In the genomic region with DNA sequence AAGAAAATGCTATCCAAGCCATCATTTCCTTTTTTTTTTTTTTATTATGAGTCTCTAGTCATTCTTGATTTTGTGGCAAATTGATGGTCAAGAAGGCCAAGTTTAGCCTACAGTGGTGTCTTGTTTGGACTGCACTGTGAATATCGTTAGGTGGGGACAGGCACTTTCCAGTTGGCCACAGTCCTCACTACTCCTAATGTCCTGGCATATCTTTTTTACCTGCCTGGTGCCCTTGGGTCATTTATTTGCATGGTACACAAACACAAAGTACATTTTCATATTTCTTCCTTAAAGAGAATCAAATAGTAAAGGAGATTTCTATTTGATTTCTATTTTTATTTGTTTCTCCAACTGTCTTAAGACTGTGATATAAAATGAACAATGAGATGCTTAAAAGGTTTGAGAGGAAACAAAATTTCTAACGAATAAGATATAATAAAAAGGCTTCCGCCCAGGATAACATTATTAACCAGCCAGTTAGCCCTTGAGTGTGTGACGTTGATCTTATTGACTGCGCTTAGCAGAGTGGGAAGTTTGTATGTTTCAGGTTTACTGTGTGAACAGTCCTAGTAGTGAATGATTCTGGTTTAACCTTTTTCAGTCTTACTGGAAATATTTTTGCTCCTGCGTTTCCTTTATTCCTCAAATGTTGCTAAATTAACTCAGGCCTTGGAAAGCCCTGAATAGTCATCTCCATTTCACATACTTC, we compare ENCODE assay signal across 28 cellular contexts.
"Had no signal": no experiment of that assay in that cellular context is flagged by ENCODE, and none has a peak within 500 bp of the region (broad histone marks: within the 10 kb centered on the region; RNA-seq: fewer than 3 reads in every experiment).

No MANE protein-coding gene starts in this region.

- H3K4me1 Mint-ChIP-seq: naive B cell; stimulated activated naive B cell treated with anti-CD40 and anti-IgM and Interleukin-4, amounts not matched to agents 10 μg/mL and 1 μg/mL and 100 μg/mL, for 72 hours had no signal

- H3K36me3 ChIP-seq: heart right ventricle, left ventricle myocardium inferior, spleen, suprapubic skin, thoracic aorta, tibial nerve, upper lobe of left lung, vagina had no signal

- DNase-seq: heart right ventricle; islet precursor cell; left ventricle myocardium inferior; mesendoderm; naive B cell; natural killer cell; nucleus accumbens; retina; right cardiac atrium; spleen; stimulated activated CD4-positive, alpha-beta T cell treated with anti-CD3 and anti-CD28 coated beads, Interleukin-1b, Interleukin-23, amount 100 ng/mL, for 48 hours; stimulated activated CD4-positive, alpha-beta T cell treated with anti-CD3 and anti-CD28 coated beads, Interleukin-2, amount 100 ng/mL, for 48 hours; stimulated activated CD4-positive, alpha-beta T cell treated with anti-CD3 and anti-CD28 coated beads, Interleukin-4, amount 100 ng/mL, for 4 hours; stimulated activated CD8-positive, alpha-beta memory T cell treated with anti-CD3 and anti-CD28 coated beads, Interleukin-4, amount 100 ng/mL, for 48 hours; stimulated activated naive B cell treated with anti-CD40 and anti-IgM and Interleukin-4, amounts not matched to agents 10 μg/mL and 1 μg/mL and 100 μg/mL, for 72 hours; stimulated activated naive CD8-positive, alpha-beta T cell treated with anti-CD3 and anti-CD28 coated beads, Interleukin-15, Interleukin-2, amounts not matched to agents 100 U/mL and 50 U/mL, for 24 hours; upper lobe of left lung had no signal

- H3K9me3 ChIP-seq: heart right ventricle, left ventricle myocardium inferior, spleen, suprapubic skin, thoracic aorta, tibial nerve, upper lobe of left lung, vagina had no signal

- ATAC-seq: heart right ventricle; natural killer cell; right cardiac atrium; sciatic nerve; stimulated activated naive B cell treated with anti-CD40 and anti-IgM and Interleukin-4, amounts not matched to agents 10 μg/mL and 1 μg/mL and 100 μg/mL, for 72 hours; stimulated activated naive CD8-positive, alpha-beta T cell treated with anti-CD3 and anti-CD28 coated beads, Interleukin-15, Interleukin-2, amounts not matched to agents 100 U/mL and 50 U/mL, for 24 hours had no signal

- H3K4me3 Mint-ChIP-seq: mesothelial cell of epicardium; naive B cell; natural killer cell; neural crest cell; stimulated activated naive B cell treated with anti-CD40 and anti-IgM and Interleukin-4, amounts not matched to agents 10 μg/mL and 1 μg/mL and 100 μg/mL, for 72 hours had no signal

- H3K4me1 ChIP-seq: parathyroid adenoma, spleen, suprapubic skin, vagina had no signal

- H3K27me3 Mint-ChIP-seq: stimulated activated naive B cell treated with anti-CD40 and anti-IgM and Interleukin-4, amounts not matched to agents 10 μg/mL and 1 μg/mL and 100 μg/mL, for 72 hours had no signal

- H3K36me3 Mint-ChIP-seq: naive B cell; natural killer cell; stimulated activated naive B cell treated with anti-CD40 and anti-IgM and Interleukin-4, amounts not matched to agents 10 μg/mL and 1 μg/mL and 100 μg/mL, for 72 hours had no signal

- H3K4me3 ChIP-seq: heart right ventricle, hepatocyte, left ventricle myocardium inferior, lung, skin epidermis, spleen, suprapubic skin, thoracic aorta, tibial nerve, upper lobe of left lung, vagina had no signal

- H3K27me3 ChIP-seq: hepatocyte, spleen, suprapubic skin, tibial nerve, upper lobe of left lung, vagina had no signal

- H3K27ac Mint-ChIP-seq: mesothelial cell of epicardium; natural killer cell; stimulated activated naive B cell treated with anti-CD40 and anti-IgM and Interleukin-4, amounts not matched to agents 10 μg/mL and 1 μg/mL and 100 μg/mL, for 72 hours had no signal

- H3K9me3 Mint-ChIP-seq: natural killer cell; stimulated activated naive B cell treated with anti-CD40 and anti-IgM and Interleukin-4, amounts not matched to agents 10 μg/mL and 1 μg/mL and 100 μg/mL, for 72 hours had no signal

- H3K27ac ChIP-seq: heart right ventricle, hepatocyte, left ventricle myocardium inferior, parathyroid adenoma, skin epidermis, spleen, suprapubic skin, thoracic aorta, tibial nerve, upper lobe of left lung, vagina had no signal
